Comparison of ENCODE assay signal across 21 cellular contexts in the genomic region with DNA sequence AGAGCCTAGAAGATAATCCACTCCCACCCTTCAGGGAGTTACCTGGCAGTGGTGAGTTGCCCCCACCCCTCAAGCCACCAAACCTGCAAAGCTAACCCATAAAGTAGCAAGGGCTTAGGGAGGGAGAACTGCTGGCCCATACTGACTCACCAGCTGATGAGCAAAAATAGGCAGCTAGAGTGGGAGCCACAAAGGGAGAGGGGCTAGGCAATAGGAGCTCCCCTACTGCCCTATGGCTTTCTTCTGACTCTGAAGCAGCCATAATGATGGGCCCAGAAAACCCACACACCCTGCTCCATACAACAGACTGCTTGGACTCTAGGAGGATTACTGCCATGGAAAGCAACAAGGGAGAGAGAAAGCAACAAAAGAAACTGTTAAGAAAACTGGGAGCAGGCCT. TPM values are rescaled to one million over a fixed set of nuclear protein-coding genes. Genes with fewer than 3 reads are reported as not detected.
DNase-seq lines count a peak whose midpoint lies in the region; ATAC-seq, FAIRE-seq and TF ChIP-seq lines count a peak whose summit lies in the region.
"Had no signal": no experiment of that assay in that cellular context is flagged by ENCODE, and none has a peak within 500 bp of the region (broad histone marks: within the 10 kb centered on the region; RNA-seq: fewer than 3 reads in every experiment).

No MANE protein-coding gene starts in this region.

- CTCF ChIA-PET in activated CD8-positive, alpha-beta T cell treated with anti-CD3 and anti-CD28 coated beads, Interleukin-2, amount 10 ng/mL, durations not matched to agents 7 days and 5 days (lab: Charles Lee) = no interaction called here
- CTCF ChIA-PET in activated CD8-positive, alpha-beta T cell treated with anti-CD3 and anti-CD28 coated beads for 36 hours (lab: Charles Lee) = no interaction called here
- CTCF ChIA-PET in activated naive CD4-positive, alpha-beta T cell treated with anti-CD3 and anti-CD28 coated beads for 36 hours (lab: Charles Lee) = no interaction called here
- CTCF ChIA-PET in endothelial cell of umbilical vein (lab: Charles Lee) = no interaction called here

- H3K4me1 ChIP-seq in endothelial cell of umbilical vein (ENCODE audit: control insufficient read depth, extremely low read depth, insufficient read depth, low read length) (no peaks in the 10 kb centered on the region), mesenchymal stem cell (ENCODE audit: control insufficient read depth, insufficient read depth, low read depth, low read length) (no peaks in the 10 kb centered on the region)

- no peak for TF ChIP-seq POLR2A in endothelial cell of umbilical vein (IDR thresholded peaks at IDR 0.05; ENCODE audit: low read depth, low read length)

- H4K91ac ChIP-seq in mesenchymal stem cell (ENCODE audit: low read length) = no peak overlapping the region

- no peak overlapping the region for H2AFZ ChIP-seq in endothelial cell of umbilical vein (ENCODE audit: low read depth, low read length)
- H2AFZ ChIP-seq in mesenchymal stem cell (ENCODE audit: low read depth, low read length) = no peak overlapping the region

- no peak overlapping the region for H3K9ac ChIP-seq in endothelial cell of umbilical vein (replicated peaks; ENCODE audit: extremely low read depth, insufficient read depth, low read length)
- no peak overlapping the region for H3K9ac ChIP-seq in mesenchymal stem cell (ENCODE audit: low read length)

- no peak overlapping the region for H3K18ac ChIP-seq in mesenchymal stem cell (ENCODE audit: low read depth in 1 of 2, low read length in 2 of 2)

- POLR2A ChIA-PET in activated CD8-positive, alpha-beta T cell treated with anti-CD3 and anti-CD28 coated beads, Interleukin-2, amount 10 ng/mL, durations not matched to agents 7 days and 5 days (lab: Charles Lee) = interaction anchor here (2.3 kb wide), 1 partner anchor 8 kb away, joined by 9 read pairs; the partner anchor contains the start of gene SNX12
- POLR2A ChIA-PET in activated CD8-positive, alpha-beta T cell treated with anti-CD3 and anti-CD28 coated beads for 36 hours (lab: Charles Lee) = no interaction called here
- POLR2A ChIA-PET in endothelial cell of umbilical vein (lab: Charles Lee) = no interaction called here

- peaks cover 16% of the 10 kb centered on the region for H3K79me1 ChIP-seq in mesenchymal stem cell (replicated peaks; ENCODE audit: low read length, poor library complexity, severe bottlenecking)

- H2BK12ac ChIP-seq in mesenchymal stem cell (ENCODE audit: low read length in 2 of 2) = no peak overlapping the region

- H2BK15ac ChIP-seq in mesenchymal stem cell (ENCODE audit: low read depth, poor library complexity, severe bottlenecking) = no peak overlapping the region

- no peak for ATAC-seq in activated CD8-positive, alpha-beta T cell treated with anti-CD3 and anti-CD28 coated beads, Interleukin-2, amount 10 ng/mL, durations not matched to agents 7 days and 5 days
- no peak for ATAC-seq in activated CD8-positive, alpha-beta T cell treated with anti-CD3 and anti-CD28 coated beads for 36 hours
- ATAC-seq in activated T-helper 17 cell treated with anti-CD3 and anti-CD28 coated beads, Interleukin-2, amount 50 U/mL, for 72 hours (replicated peaks) = peak; percentile 38
- ATAC-seq: HepG2 had no signal

- H4K8ac ChIP-seq in mesenchymal stem cell (ENCODE audit: low read length) = no peak overlapping the region

- no peak overlapping the region for H2AK5ac ChIP-seq in mesenchymal stem cell (ENCODE audit: low read length, severe bottlenecking)

- peaks cover 46% of the 10 kb centered on the region for H3K4me1 Mint-ChIP-seq in activated CD8-positive, alpha-beta T cell treated with anti-CD3 and anti-CD28 coated beads, Interleukin-2, amount 10 ng/mL, durations not matched to agents 7 days and 5 days (ENCODE audit: low read depth)
- H3K4me1 Mint-ChIP-seq in activated CD8-positive, alpha-beta T cell treated with anti-CD3 and anti-CD28 coated beads for 36 hours (ENCODE audit: low read depth) = peaks cover 47% of the 10 kb centered on the region
- peaks cover 45% of the 10 kb centered on the region for H3K4me1 Mint-ChIP-seq in activated naive CD4-positive, alpha-beta T cell treated with anti-CD3 and anti-CD28 coated beads, Interleukin-2, amount 50 U/mL, for 24 hours
- peaks cover 42% of the 10 kb centered on the region for H3K4me1 Mint-ChIP-seq in activated naive CD4-positive, alpha-beta T cell treated with anti-CD3 and anti-CD28 coated beads for 36 hours (ENCODE audit: low read depth)
- peaks cover 26% of the 10 kb centered on the region for H3K4me1 Mint-ChIP-seq in activated T-helper 17 cell treated with anti-CD3 and anti-CD28 coated beads, Interleukin-2, amount 50 U/mL, for 72 hours

- H3K27me3 Mint-ChIP-seq in activated CD8-positive, alpha-beta T cell treated with anti-CD3 and anti-CD28 coated beads, Interleukin-2, amount 10 ng/mL, durations not matched to agents 7 days and 5 days (ENCODE audit: low read depth) = no peaks in the 10 kb centered on the region
- no peaks in the 10 kb centered on the region for H3K27me3 Mint-ChIP-seq in activated CD8-positive, alpha-beta T cell treated with anti-CD3 and anti-CD28 coated beads for 36 hours
- no peaks in the 10 kb centered on the region for H3K27me3 Mint-ChIP-seq in activated naive CD4-positive, alpha-beta T cell treated with anti-CD3 and anti-CD28 coated beads, Interleukin-2, amount 50 U/mL, for 24 hours
- no peaks in the 10 kb centered on the region for H3K27me3 Mint-ChIP-seq in activated naive CD4-positive, alpha-beta T cell treated with anti-CD3 and anti-CD28 coated beads for 36 hours (ENCODE audit: low read depth)
- no peaks in the 10 kb centered on the region for H3K27me3 Mint-ChIP-seq in activated T-helper 17 cell treated with anti-CD3 and anti-CD28 coated beads, Interleukin-2, amount 50 U/mL, for 72 hours
- H3K27me3 Mint-ChIP-seq: CD4-positive, alpha-beta T cell had no signal

- peak; percentile 56 for FAIRE-seq in endothelial cell of umbilical vein (lab: Jason Lieb, UNC)
- FAIRE-seq: A204.1, D721Med, G401.6, GM19239, H1, HepG2 had no signal

- no peak overlapping the region for H2BK5ac ChIP-seq in mesenchymal stem cell (ENCODE audit: low read depth, low read length, poor library complexity, severe bottlenecking)

- H3K36me3 ChIP-seq in endothelial cell of umbilical vein (ENCODE audit: control insufficient read depth in 2 of 2, extremely low read depth in 1 of 2, insufficient read depth in 2 of 2, low read length in 2 of 2) = peaks cover 0 to 9% of the 10 kb centered on the region in 2 experiments
- H3K36me3 ChIP-seq in mesenchymal stem cell (ENCODE audit: control insufficient read depth in 1 of 2, insufficient read depth in 2 of 2, low read depth in 1 of 2, low read length in 2 of 2) = peaks cover 21 to 40% of the 10 kb centered on the region in 2 experiments

- intact Hi-C loops in activated CD8-positive, alpha-beta T cell treated with anti-CD3 and anti-CD28 coated beads for 36 hours (cut with micrococcal nuclease) = no loop called here
- intact Hi-C loops in activated naive CD4-positive, alpha-beta T cell treated with anti-CD3 and anti-CD28 coated beads for 36 hours (cut with micrococcal nuclease) = loop anchor here (10.0 kb wide), 1 partner anchor 305 kb away; no protein-coding TSS in a partner anchor
- intact Hi-C loops in endothelial cell of umbilical vein (cut with micrococcal nuclease) = no loop called here

- H3K4me2 ChIP-seq in endothelial cell of umbilical vein (ENCODE audit: insufficient read depth, low read length) = no peak overlapping the region
- no peak overlapping the region for H3K4me2 ChIP-seq in mesenchymal stem cell (ENCODE audit: low read length, poor library complexity, severe bottlenecking)

- DNase-seq in activated CD8-positive, alpha-beta T cell treated with anti-CD3 and anti-CD28 coated beads, Interleukin-2, amount 10 ng/mL, durations not matched to agents 7 days and 5 days = no peak
- no peak for DNase-seq in activated CD8-positive, alpha-beta T cell treated with anti-CD3 and anti-CD28 coated beads for 36 hours
- DNase-seq in activated naive CD4-positive, alpha-beta T cell treated with anti-CD3 and anti-CD28 coated beads for 36 hours = no peak
- DNase-seq in endothelial cell of umbilical vein (ENCODE audit: low read depth, low spot score) (no peak), mesenchymal stem cell (no peak), NCI-H2171 (lab: John Stamatoyannopoulos, UW) (no peak)
- DNase-seq: ACHN; AML-193; Caco-2; CD4-positive, alpha-beta T cell had no signal

- no peak overlapping the region for H3K23ac ChIP-seq in mesenchymal stem cell (ENCODE audit: low read length in 2 of 2)

- no peak overlapping the region for H2BK120ac ChIP-seq in mesenchymal stem cell (ENCODE audit: low read depth, low read length)

- no peaks in the 10 kb centered on the region for H3K27me3 ChIP-seq in endothelial cell of umbilical vein (ENCODE audit: control insufficient read depth in 2 of 2, insufficient read depth in 2 of 2, low read length in 2 of 2)
- peaks cover 0 to 14% of the 10 kb centered on the region in 2 experiments for H3K27me3 ChIP-seq in mesenchymal stem cell (ENCODE audit: control insufficient read depth in 1 of 2, insufficient read depth in 1 of 2, low read length in 2 of 2)

- peaks cover 9% of the 10 kb centered on the region for H3K79me2 ChIP-seq in endothelial cell of umbilical vein (ENCODE audit: control insufficient read depth, insufficient read depth, low read length)

- no peaks in the 10 kb centered on the region for H3K9me3 Mint-ChIP-seq in activated CD8-positive, alpha-beta T cell treated with anti-CD3 and anti-CD28 coated beads, Interleukin-2, amount 10 ng/mL, durations not matched to agents 7 days and 5 days (ENCODE audit: insufficient read depth)
- no peaks in the 10 kb centered on the region for H3K9me3 Mint-ChIP-seq in activated CD8-positive, alpha-beta T cell treated with anti-CD3 and anti-CD28 coated beads for 36 hours
- no peaks in the 10 kb centered on the region for H3K9me3 Mint-ChIP-seq in activated naive CD4-positive, alpha-beta T cell treated with anti-CD3 and anti-CD28 coated beads, Interleukin-2, amount 50 U/mL, for 24 hours
- H3K9me3 Mint-ChIP-seq in activated naive CD4-positive, alpha-beta T cell treated with anti-CD3 and anti-CD28 coated beads for 36 hours = no peaks in the 10 kb centered on the region
- no peaks in the 10 kb centered on the region for H3K9me3 Mint-ChIP-seq in activated T-helper 17 cell treated with anti-CD3 and anti-CD28 coated beads, Interleukin-2, amount 50 U/mL, for 72 hours
- H3K9me3 Mint-ChIP-seq: CD4-positive, alpha-beta T cell had no signal

- no peak overlapping the region for H3K27ac ChIP-seq in endothelial cell of umbilical vein (ENCODE audit: insufficient read depth, low read depth, low read length)
- no peak overlapping the region for H3K27ac ChIP-seq in mesenchymal stem cell (ENCODE audit: low read length, poor library complexity, severe bottlenecking)
- H3K27ac ChIP-seq: C4-2B had no signal

- H3K9me3 ChIP-seq in endothelial cell of umbilical vein (replicated peaks; ENCODE audit: control insufficient read depth, insufficient read depth, low read length) = no peaks in the 10 kb centered on the region
- H3K9me3 ChIP-seq in mesenchymal stem cell (ENCODE audit: control insufficient read depth, low read length) = no peaks in the 10 kb centered on the region
- H3K9me3 ChIP-seq: Caco-2, HAP-1 had no signal

- no peak overlapping the region for H3K14ac ChIP-seq in mesenchymal stem cell (ENCODE audit: low read length in 2 of 2)

- no peak overlapping the region for H3K4me3 Mint-ChIP-seq in activated CD8-positive, alpha-beta T cell treated with anti-CD3 and anti-CD28 coated beads, Interleukin-2, amount 10 ng/mL, durations not matched to agents 7 days and 5 days
- no peak overlapping the region for H3K4me3 Mint-ChIP-seq in activated CD8-positive, alpha-beta T cell treated with anti-CD3 and anti-CD28 coated beads for 36 hours
- no peak overlapping the region for H3K4me3 Mint-ChIP-seq in activated naive CD4-positive, alpha-beta T cell treated with anti-CD3 and anti-CD28 coated beads, Interleukin-2, amount 50 U/mL, for 24 hours
- no peak overlapping the region for H3K4me3 Mint-ChIP-seq in activated naive CD4-positive, alpha-beta T cell treated with anti-CD3 and anti-CD28 coated beads for 36 hours
- H3K4me3 Mint-ChIP-seq in activated T-helper 17 cell treated with anti-CD3 and anti-CD28 coated beads, Interleukin-2, amount 50 U/mL, for 72 hours = no peak overlapping the region
- H3K4me3 Mint-ChIP-seq: CD4-positive, alpha-beta T cell had no signal

- BruUV-seq in endothelial cell of umbilical vein (replicated peaks; lab: Mats Ljungman, UMichigan) = no TSS peak

- H3K4me3 ChIP-seq in endothelial cell of umbilical vein (replicated peaks in 1 of 3; ENCODE audit: insufficient read depth in 1 of 3, low read depth in 1 of 3, low read length in 3 of 3) (no peak overlapping the region), mesenchymal stem cell (ENCODE audit: insufficient read depth in 1 of 2, low read depth in 1 of 2, low read length in 2 of 2) (no peak overlapping the region)
- H3K4me3 ChIP-seq: HAP-1 had no signal

- peak overlapping the region; percentile 78 for H3K27ac Mint-ChIP-seq in activated CD8-positive, alpha-beta T cell treated with anti-CD3 and anti-CD28 coated beads, Interleukin-2, amount 10 ng/mL, durations not matched to agents 7 days and 5 days
- H3K27ac Mint-ChIP-seq in activated CD8-positive, alpha-beta T cell treated with anti-CD3 and anti-CD28 coated beads for 36 hours = no peak overlapping the region
- H3K27ac Mint-ChIP-seq in activated naive CD4-positive, alpha-beta T cell treated with anti-CD3 and anti-CD28 coated beads, Interleukin-2, amount 50 U/mL, for 24 hours = peak overlapping the region; percentile 30
- no peak overlapping the region for H3K27ac Mint-ChIP-seq in activated naive CD4-positive, alpha-beta T cell treated with anti-CD3 and anti-CD28 coated beads for 36 hours
- H3K27ac Mint-ChIP-seq in activated T-helper 17 cell treated with anti-CD3 and anti-CD28 coated beads, Interleukin-2, amount 50 U/mL, for 72 hours = no peak overlapping the region

- H3K36me3 Mint-ChIP-seq in activated CD8-positive, alpha-beta T cell treated with anti-CD3 and anti-CD28 coated beads, Interleukin-2, amount 10 ng/mL, durations not matched to agents 7 days and 5 days (ENCODE audit: low read depth) = peaks cover 39% of the 10 kb centered on the region
- peaks cover 29% of the 10 kb centered on the region for H3K36me3 Mint-ChIP-seq in activated CD8-positive, alpha-beta T cell treated with anti-CD3 and anti-CD28 coated beads for 36 hours (ENCODE audit: low read depth)
- peaks cover 13% of the 10 kb centered on the region for H3K36me3 Mint-ChIP-seq in activated naive CD4-positive, alpha-beta T cell treated with anti-CD3 and anti-CD28 coated beads, Interleukin-2, amount 50 U/mL, for 24 hours
- H3K36me3 Mint-ChIP-seq in activated naive CD4-positive, alpha-beta T cell treated with anti-CD3 and anti-CD28 coated beads for 36 hours (ENCODE audit: low read depth) = peaks cover 15% of the 10 kb centered on the region
- H3K36me3 Mint-ChIP-seq in activated T-helper 17 cell treated with anti-CD3 and anti-CD28 coated beads, Interleukin-2, amount 50 U/mL, for 72 hours (ENCODE audit: low read depth) = peaks cover 72% of the 10 kb centered on the region

- no peaks in the 10 kb centered on the region for H3K9me1 ChIP-seq in endothelial cell of umbilical vein (replicated peaks; ENCODE audit: control insufficient read depth, extremely low read depth, insufficient read depth, low read length)

- no peak overlapping the region for H3K4ac ChIP-seq in mesenchymal stem cell (ENCODE audit: low read depth in 1 of 2, low read length in 2 of 2)

- H4K20me1 ChIP-seq in endothelial cell of umbilical vein (replicated peaks; ENCODE audit: control insufficient read depth, extremely low read depth, insufficient read depth, low read length) = no peaks in the 10 kb centered on the region

- dilution Hi-C loops in endothelial cell of umbilical vein (cut with MboI; ENCODE audit: extremely low pct_ligation_motif_present, low sequenced_read_pairs) = no loop called here

- TF ChIP-seq CTCF in activated CD8-positive, alpha-beta T cell treated with anti-CD3 and anti-CD28 coated beads for 36 hours (IDR thresholded peaks at IDR 0.05) = no peak
- no peak for TF ChIP-seq CTCF in endothelial cell of umbilical vein (IDR thresholded peaks at IDR 0.05; ENCODE audit: extremely low read depth in 1 of 2, insufficient read depth in 1 of 2, low read depth in 1 of 2, low read length in 2 of 2)

RNA-seq across cellular contexts. Expression of gene SNX12, which starts 8.0 kb away (rescaled TPM):
- total RNA-seq in activated CD8-positive, alpha-beta T cell treated with anti-CD3 and anti-CD28 coated beads, Interleukin-2, amount 10 ng/mL, durations not matched to agents 7 days and 5 days = 10 to 100 TPM; 38.9 to 46.9 TPM
- total RNA-seq in activated CD8-positive, alpha-beta T cell treated with anti-CD3 and anti-CD28 coated beads for 36 hours = 10 to 100 TPM; 33.5 to 34.6 TPM
- total RNA-seq in activated naive CD4-positive, alpha-beta T cell treated with anti-CD3 and anti-CD28 coated beads for 36 hours = 10 to 100 TPM; 32.9 to 35.2 TPM
- 10 to 100 TPM; 47.2 to 49.0 TPM for total RNA-seq in activated T-helper 17 cell treated with anti-CD3 and anti-CD28 coated beads, Interleukin-2, amount 50 U/mL, for 72 hours
- 85.5 and 90.6 TPM in 2 replicates for total RNA-seq in endothelial cell of umbilical vein
- polyA plus RNA-seq in endothelial cell of umbilical vein = 79.8 and 85.4 TPM in 2 replicates
- polyA plus RNA-seq in endothelial cell of umbilical vein (2011; cell fraction: cytosol; rRNA removed) = 72.3 and 75.0 TPM in 2 replicates
- polyA plus RNA-seq in endothelial cell of umbilical vein (2011; cell fraction: nucleus; rRNA removed) = 30.1 and 31.9 TPM in 2 replicates
- polyA plus RNA-seq in endothelial cell of umbilical vein (2012) = 67.7 and 73.5 TPM in 2 replicates
- polyA minus RNA-seq in endothelial cell of umbilical vein = 94.8 and 103 TPM in 2 replicates
- 71.5 TPM for polyA minus RNA-seq in endothelial cell of umbilical vein (2011; cell fraction: cytosol; rRNA and poly(A)+ RNA removed)
- polyA minus RNA-seq in endothelial cell of umbilical vein (2011; cell fraction: nucleus; rRNA and poly(A)+ RNA removed) = 14.3 and 15.2 TPM in 2 replicates
- polyA plus RNA-seq in mesenchymal stem cell (2013, experiment 1 of 2) = 108 TPM
- 108 TPM for polyA plus RNA-seq in mesenchymal stem cell (2013, experiment 2 of 2)

RNA-seq across cellular contexts. Expression of gene FOXO4, which starts 35.5 kb away (rescaled TPM):
- 10 to 100 TPM; 12.7 to 14.2 TPM for total RNA-seq in activated CD8-positive, alpha-beta T cell treated with anti-CD3 and anti-CD28 coated beads, Interleukin-2, amount 10 ng/mL, durations not matched to agents 7 days and 5 days
- 1 to 10 TPM; 6.0 to 8.7 TPM for total RNA-seq in activated CD8-positive, alpha-beta T cell treated with anti-CD3 and anti-CD28 coated beads for 36 hours
- total RNA-seq in activated naive CD4-positive, alpha-beta T cell treated with anti-CD3 and anti-CD28 coated beads for 36 hours = 1 to 10 TPM; 7.9 to 8.9 TPM
- 10 to 100 TPM; 11.2 to 39.0 TPM for total RNA-seq in activated T-helper 17 cell treated with anti-CD3 and anti-CD28 coated beads, Interleukin-2, amount 50 U/mL, for 72 hours
- 10.6 and 11.0 TPM in 2 replicates for total RNA-seq in endothelial cell of umbilical vein
- polyA plus RNA-seq in endothelial cell of umbilical vein = 4.7 and 5.6 TPM in 2 replicates
- polyA plus RNA-seq in endothelial cell of umbilical vein (2011; cell fraction: cytosol; rRNA removed) = 2.7 and 3.5 TPM in 2 replicates
- 2.9 and 4.4 TPM in 2 replicates for polyA plus RNA-seq in endothelial cell of umbilical vein (2011; cell fraction: nucleus; rRNA removed)
- 3.1 and 4.4 TPM in 2 replicates for polyA plus RNA-seq in endothelial cell of umbilical vein (2012)
- 2.9 and 4.8 TPM in 2 replicates for polyA minus RNA-seq in endothelial cell of umbilical vein
- polyA minus RNA-seq in endothelial cell of umbilical vein (2011; cell fraction: cytosol; rRNA and poly(A)+ RNA removed) = 16.4 TPM
- polyA minus RNA-seq in endothelial cell of umbilical vein (2011; cell fraction: nucleus; rRNA and poly(A)+ RNA removed) = 1.7 and 2.5 TPM in 2 replicates
- 5.2 TPM for polyA plus RNA-seq in mesenchymal stem cell (2013, experiment 1 of 2)
- 4.3 TPM for polyA plus RNA-seq in mesenchymal stem cell (2013, experiment 2 of 2)

RNA-seq across cellular contexts. Expression of gene CXorf65, which starts 46.4 kb away (rescaled TPM):
- total RNA-seq in activated CD8-positive, alpha-beta T cell treated with anti-CD3 and anti-CD28 coated beads, Interleukin-2, amount 10 ng/mL, durations not matched to agents 7 days and 5 days = 10 to 100 TPM; 12.7 to 17.6 TPM
- 10 to 100 TPM; 17.3 to 20.0 TPM for total RNA-seq in activated CD8-positive, alpha-beta T cell treated with anti-CD3 and anti-CD28 coated beads for 36 hours
- 10 to 100 TPM in 1 of 2 experiments, 1 to 10 TPM in 1; 7.7 to 11.3 TPM for total RNA-seq in activated naive CD4-positive, alpha-beta T cell treated with anti-CD3 and anti-CD28 coated beads for 36 hours
- 10 to 100 TPM; 15.1 to 36.4 TPM for total RNA-seq in activated T-helper 17 cell treated with anti-CD3 and anti-CD28 coated beads, Interleukin-2, amount 50 U/mL, for 72 hours
- not detected in 2 replicates for total RNA-seq in endothelial cell of umbilical vein
- not detected in 2 replicates for polyA plus RNA-seq in endothelial cell of umbilical vein
- not detected in 2 replicates for polyA plus RNA-seq in endothelial cell of umbilical vein (2011; cell fraction: cytosol; rRNA removed)
- not detected in 2 replicates for polyA plus RNA-seq in endothelial cell of umbilical vein (2011; cell fraction: nucleus; rRNA removed)
- polyA plus RNA-seq in endothelial cell of umbilical vein (2012) = not detected in 2 replicates
- polyA minus RNA-seq in endothelial cell of umbilical vein = not detected in 2 replicates
- polyA minus RNA-seq in endothelial cell of umbilical vein (2011; cell fraction: cytosol; rRNA and poly(A)+ RNA removed) = not detected
- polyA minus RNA-seq in endothelial cell of umbilical vein (2011; cell fraction: nucleus; rRNA and poly(A)+ RNA removed) = not detected in 2 replicates
- polyA plus RNA-seq in mesenchymal stem cell (2013, experiment 1 of 2) = not detected
- polyA plus RNA-seq in mesenchymal stem cell (2013, experiment 2 of 2) = not detected
- total RNA-seq: Caco-2, H1, HepG2 had no signal
- polyA plus RNA-seq: BJ, H1, HepG2 had no signal

RNA-seq across cellular contexts. Expression of gene IL2RG, which starts 51.2 kb away (rescaled TPM):
- total RNA-seq in activated CD8-positive, alpha-beta T cell treated with anti-CD3 and anti-CD28 coated beads, Interleukin-2, amount 10 ng/mL, durations not matched to agents 7 days and 5 days = 100 to 1,000 TPM; 348 to 351 TPM
- 100 to 1,000 TPM; 302 to 310 TPM for total RNA-seq in activated CD8-positive, alpha-beta T cell treated with anti-CD3 and anti-CD28 coated beads for 36 hours
- total RNA-seq in activated naive CD4-positive, alpha-beta T cell treated with anti-CD3 and anti-CD28 coated beads for 36 hours = 100 to 1,000 TPM; 144 to 148 TPM
- total RNA-seq in activated T-helper 17 cell treated with anti-CD3 and anti-CD28 coated beads, Interleukin-2, amount 50 U/mL, for 72 hours = 100 to 1,000 TPM; 317 to 698 TPM
- total RNA-seq in endothelial cell of umbilical vein = not detected in 2 replicates
- polyA plus RNA-seq in endothelial cell of umbilical vein = 0.07 TPM in 1 of 2 replicates, not detected in the other
- polyA plus RNA-seq in endothelial cell of umbilical vein (2011; cell fraction: cytosol; rRNA removed) = not detected in 2 replicates
- polyA plus RNA-seq in endothelial cell of umbilical vein (2011; cell fraction: nucleus; rRNA removed) = not detected in 2 replicates
- not detected in 2 replicates for polyA plus RNA-seq in endothelial cell of umbilical vein (2012)
- 2.5 TPM in 1 of 2 replicates, not detected in the other for polyA minus RNA-seq in endothelial cell of umbilical vein
- not detected for polyA minus RNA-seq in endothelial cell of umbilical vein (2011; cell fraction: cytosol; rRNA and poly(A)+ RNA removed)
- not detected in 2 replicates for polyA minus RNA-seq in endothelial cell of umbilical vein (2011; cell fraction: nucleus; rRNA and poly(A)+ RNA removed)
- polyA plus RNA-seq in mesenchymal stem cell (2013, experiment 1 of 2) = not detected
- not detected for polyA plus RNA-seq in mesenchymal stem cell (2013, experiment 2 of 2)
- total RNA-seq: H1, HepG2 had no signal
- polyA plus RNA-seq: H1 had no signal

RNA-seq across cellular contexts. Expression of gene MED12, which starts 58.3 kb away (rescaled TPM):
- 10 to 100 TPM; 49.0 to 50.2 TPM for total RNA-seq in activated CD8-positive, alpha-beta T cell treated with anti-CD3 and anti-CD28 coated beads, Interleukin-2, amount 10 ng/mL, durations not matched to agents 7 days and 5 days
- total RNA-seq in activated CD8-positive, alpha-beta T cell treated with anti-CD3 and anti-CD28 coated beads for 36 hours = 10 to 100 TPM; 49.2 to 52.0 TPM
- 10 to 100 TPM; 43.5 to 43.6 TPM for total RNA-seq in activated naive CD4-positive, alpha-beta T cell treated with anti-CD3 and anti-CD28 coated beads for 36 hours
- total RNA-seq in activated T-helper 17 cell treated with anti-CD3 and anti-CD28 coated beads, Interleukin-2, amount 50 U/mL, for 72 hours = 100 to 1,000 TPM in 1 of 2 donors, 10 to 100 TPM in 1; 46.2 to 144 TPM
- total RNA-seq in endothelial cell of umbilical vein = 61.4 and 65.3 TPM in 2 replicates
- polyA plus RNA-seq in endothelial cell of umbilical vein = 27.4 and 28.1 TPM in 2 replicates
- polyA plus RNA-seq in endothelial cell of umbilical vein (2011; cell fraction: cytosol; rRNA removed) = 17.7 and 19.2 TPM in 2 replicates
- polyA plus RNA-seq in endothelial cell of umbilical vein (2011; cell fraction: nucleus; rRNA removed) = 88.6 and 113 TPM in 2 replicates
- polyA plus RNA-seq in endothelial cell of umbilical vein (2012) = 28.6 and 35.5 TPM in 2 replicates
- polyA minus RNA-seq in endothelial cell of umbilical vein = 123 and 148 TPM in 2 replicates
- 26.2 TPM for polyA minus RNA-seq in endothelial cell of umbilical vein (2011; cell fraction: cytosol; rRNA and poly(A)+ RNA removed)
- 101 and 112 TPM in 2 replicates for polyA minus RNA-seq in endothelial cell of umbilical vein (2011; cell fraction: nucleus; rRNA and poly(A)+ RNA removed)
- polyA plus RNA-seq in mesenchymal stem cell (2013, experiment 1 of 2) = 12.0 TPM
- 11.1 TPM for polyA plus RNA-seq in mesenchymal stem cell (2013, experiment 2 of 2)

Comparison
In these comparisons a context has a peak if more than half of its experiments do, and no peak if none do; other contexts are left out.
1. H3K27ac Mint-ChIP-seq: peak in activated CD8-positive, alpha-beta T cell treated with anti-CD3 and anti-CD28 coated beads, Interleukin-2, amount 10 ng/mL, durations not matched to agents 7 days and 5 days (single experiment) and activated naive CD4-positive, alpha-beta T cell treated with anti-CD3 and anti-CD28 coated beads, Interleukin-2, amount 50 U/mL, for 24 hours (single experiment); none in activated CD8-positive, alpha-beta T cell treated with anti-CD3 and anti-CD28 coated beads for 36 hours (single experiment), activated naive CD4-positive, alpha-beta T cell treated with anti-CD3 and anti-CD28 coated beads for 36 hours (single experiment) and activated T-helper 17 cell treated with anti-CD3 and anti-CD28 coated beads, Interleukin-2, amount 50 U/mL, for 72 hours (single experiment).